23 cellular contexts compared by ENCODE assay signal in the genomic region with DNA sequence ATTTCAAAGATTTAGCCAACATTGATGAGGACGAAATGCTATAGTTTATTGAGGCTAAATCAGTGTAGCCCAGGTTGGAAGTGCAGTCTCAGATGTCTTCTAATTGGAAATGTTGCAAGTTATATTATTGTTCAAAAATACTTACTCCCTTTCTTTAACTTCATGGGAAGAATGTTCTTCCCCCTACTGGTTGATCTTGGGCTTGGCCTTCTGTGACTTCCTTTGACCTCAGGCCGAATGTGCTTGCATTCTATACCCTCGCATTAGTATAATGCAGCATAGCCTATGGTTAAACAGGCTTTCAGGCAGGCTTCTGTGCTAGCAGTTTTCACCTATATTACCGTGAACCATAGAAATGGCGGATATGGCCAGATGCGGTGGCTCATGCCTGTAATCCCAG.
DNase-seq lines count a peak whose midpoint lies in the region; ATAC-seq and TF ChIP-seq lines count a peak whose summit lies in the region.
"Had no signal": no experiment of that assay in that cellular context is flagged by ENCODE, and none has a peak within 500 bp of the region (broad histone marks: within the 10 kb centered on the region; RNA-seq: fewer than 3 reads in every experiment).

No MANE protein-coding gene starts in this region.

- CTCF ChIA-PET in WTC11 (lab: Charles Lee): interaction anchor here (0.7 to 0.8 kb wide), 2 partner anchors 252 to 1218 kb away, joined by 3 to 5 read pairs; no protein-coding TSS in a partner anchor

- ATAC-seq in WTC11 (peak; percentile 77), GM21529 (IDR thresholded peaks at IDR 0.05; ENCODE audit: unreplicated experiment) (no peak)
- ATAC-seq: CD8-positive, alpha-beta T cell; PC-3 had no signal

- peaks cover 3% of the 10 kb centered on the region; the same call in 1 of the 2 replicates for H3K4me1 Mint-ChIP-seq in WTC11
- peaks cover 9% of the 10 kb centered on the region for H3K4me1 Mint-ChIP-seq in type B pancreatic cell (ENCODE audit: unreplicated experiment)
- no peaks in the 10 kb centered on the region for H3K4me1 Mint-ChIP-seq in activated T-helper 2 cell treated with anti-CD3 and anti-CD28 coated beads, Interferon-gamma antibody, Interleukin-2, Interleukin-4, amounts not matched to agents 10 μg/mL and 5 μg/mL and 100 μg/mL, durations not matched to agents 14 hours and 24 hours and 36 hours (ENCODE audit: low read depth)
- H3K4me1 Mint-ChIP-seq in activated naive CD8-positive, alpha-beta T cell treated with anti-CD3 and anti-CD28 coated beads for 36 hours: no peaks in the 10 kb centered on the region
- H3K4me1 Mint-ChIP-seq: B cell had no signal

- H3K27me3 Mint-ChIP-seq in WTC11 (ENCODE audit: low read depth) (no peaks in the 10 kb centered on the region), type B pancreatic cell (no peaks in the 10 kb centered on the region)
- H3K27me3 Mint-ChIP-seq in activated T-helper 2 cell treated with anti-CD3 and anti-CD28 coated beads, Interferon-gamma antibody, Interleukin-2, Interleukin-4, amounts not matched to agents 10 μg/mL and 5 μg/mL and 100 μg/mL, durations not matched to agents 14 hours and 24 hours and 36 hours (ENCODE audit: low read depth): no peaks in the 10 kb centered on the region
- peaks cover 9% of the 10 kb centered on the region for H3K27me3 Mint-ChIP-seq in activated naive CD8-positive, alpha-beta T cell treated with anti-CD3 and anti-CD28 coated beads for 36 hours

- TF ChIP-seq CTCF in WTC11 (IDR thresholded peaks at IDR 0.05): no peak
- peak; percentile 10 for TF ChIP-seq CTCF in fibroblast of the aortic adventitia (IDR thresholded peaks at IDR 0.05; ENCODE audit: insufficient read depth, low read length)
- TF ChIP-seq CTCF in type B pancreatic cell (conservative IDR thresholded peaks at IDR 0.05): peak; percentile 41

- DNase-seq in DMS53 (lab: John Stamatoyannopoulos, UW) (peak; percentile 25), DMS53 treated with DMSO at 0.1 percent for 48 hours (lab: John Stamatoyannopoulos, UW; ENCODE audit: unreplicated experiment) (no peak), WTC11 (ENCODE audit: low spot score) (no peak), fibroblast of the aortic adventitia (ENCODE audit: low read depth) (no peak), type B pancreatic cell (ENCODE audit: extremely low spot score, unreplicated experiment) (no peak)
- DNase-seq in activated T-helper 2 cell treated with anti-CD3 and anti-CD28 coated beads, Interferon-gamma antibody, Interleukin-2, Interleukin-4, amounts not matched to agents 10 μg/mL and 5 μg/mL and 100 μg/mL, durations not matched to agents 14 hours and 24 hours and 36 hours (ENCODE audit: low spot score): no peak
- no peak for DNase-seq in activated naive CD8-positive, alpha-beta T cell treated with anti-CD3 and anti-CD28 coated beads for 36 hours
- DNase-seq: Caco-2; CD8-positive, alpha-beta T cell; DND-41; KG1; MG63; NCI-H1048; NCI-H1417; NCI-H1694; NCI-H2171 treated with DMSO at 0.1 percent for 48 hours; NCI-H345; NCI-H510A treated with DMSO at 0.1 percent for 48 hours; PC-3; SK-N-SH; SW 1271 had no signal

- no peak overlapping the region for H3K27ac Mint-ChIP-seq in WTC11
- no peak overlapping the region for H3K27ac Mint-ChIP-seq in type B pancreatic cell
- no peak overlapping the region for H3K27ac Mint-ChIP-seq in activated T-helper 2 cell treated with anti-CD3 and anti-CD28 coated beads, Interferon-gamma antibody, Interleukin-2, Interleukin-4, amounts not matched to agents 10 μg/mL and 5 μg/mL and 100 μg/mL, durations not matched to agents 14 hours and 24 hours and 36 hours
- H3K27ac Mint-ChIP-seq in activated naive CD8-positive, alpha-beta T cell treated with anti-CD3 and anti-CD28 coated beads for 36 hours: no peak overlapping the region
- H3K27ac Mint-ChIP-seq: B cell; CD8-positive, alpha-beta T cell had no signal

- POLR2A ChIA-PET in WTC11 (lab: Charles Lee): interaction anchor here (0.7 kb wide), 1 partner anchor 13 kb away, joined by 9 read pairs; no protein-coding TSS in a partner anchor

- H3K4me3 Mint-ChIP-seq in WTC11 (no peak overlapping the region), type B pancreatic cell (no peak overlapping the region)
- H3K4me3 Mint-ChIP-seq in activated T-helper 2 cell treated with anti-CD3 and anti-CD28 coated beads, Interferon-gamma antibody, Interleukin-2, Interleukin-4, amounts not matched to agents 10 μg/mL and 5 μg/mL and 100 μg/mL, durations not matched to agents 14 hours and 24 hours and 36 hours (ENCODE audit: low read depth): no peak overlapping the region
- no peak overlapping the region for H3K4me3 Mint-ChIP-seq in activated naive CD8-positive, alpha-beta T cell treated with anti-CD3 and anti-CD28 coated beads for 36 hours
- H3K4me3 Mint-ChIP-seq: B cell; CD8-positive, alpha-beta T cell had no signal

- intact Hi-C loops in activated T-helper 2 cell treated with anti-CD3 and anti-CD28 coated beads, Interferon-gamma antibody, Interleukin-2, Interleukin-4, amounts not matched to agents 10 μg/mL and 5 μg/mL and 100 μg/mL, durations not matched to agents 14 hours and 24 hours and 36 hours (cut with micrococcal nuclease): no loop called here

- H3K36me3 Mint-ChIP-seq in WTC11 (no peaks in the 10 kb centered on the region), type B pancreatic cell (no peaks in the 10 kb centered on the region)
- H3K36me3 Mint-ChIP-seq in activated T-helper 2 cell treated with anti-CD3 and anti-CD28 coated beads, Interferon-gamma antibody, Interleukin-2, Interleukin-4, amounts not matched to agents 10 μg/mL and 5 μg/mL and 100 μg/mL, durations not matched to agents 14 hours and 24 hours and 36 hours (ENCODE audit: low read depth): no peaks in the 10 kb centered on the region
- no peaks in the 10 kb centered on the region for H3K36me3 Mint-ChIP-seq in activated naive CD8-positive, alpha-beta T cell treated with anti-CD3 and anti-CD28 coated beads for 36 hours
- H3K36me3 Mint-ChIP-seq: CD8-positive, alpha-beta T cell had no signal

- H3K4me3 ChIP-seq in fibroblast of the aortic adventitia (ENCODE audit: low read depth, low read length): no peak overlapping the region
- H3K4me3 ChIP-seq: MG63 had no signal

- H3K9me3 Mint-ChIP-seq in WTC11: no peaks in the 10 kb centered on the region
- no peaks in the 10 kb centered on the region for H3K9me3 Mint-ChIP-seq in type B pancreatic cell
- H3K9me3 Mint-ChIP-seq in activated T-helper 2 cell treated with anti-CD3 and anti-CD28 coated beads, Interferon-gamma antibody, Interleukin-2, Interleukin-4, amounts not matched to agents 10 μg/mL and 5 μg/mL and 100 μg/mL, durations not matched to agents 14 hours and 24 hours and 36 hours: no peaks in the 10 kb centered on the region
- H3K9me3 Mint-ChIP-seq in activated naive CD8-positive, alpha-beta T cell treated with anti-CD3 and anti-CD28 coated beads for 36 hours: no peaks in the 10 kb centered on the region
- H3K9me3 Mint-ChIP-seq: CD8-positive, alpha-beta T cell had no signal

TF ChIP-seq in WTC11, 78 proteins besides CTCF, POLR2A, EP300 and RAD21:
- no peak for TF ChIP-seq NFYB (CRISPR knock-in tag; conservative IDR thresholded peaks at IDR 0.05; ENCODE audit: low read depth)
